Comparison of ENCODE assay signal across 1 cellular context in genomic region chr19:4851551-4852290, GRCh38.
TF ChIP-seq lines count a peak whose summit lies in the region.

No MANE protein-coding gene starts in this region.

TF ChIP-seq in HepG2, 621 proteins besides CTCF, POLR2A, EP300 and RAD21 (continued from another document and continues in another):
- TF ChIP-seq HDAC6 (IDR thresholded peaks at IDR 0.05; ENCODE audit: low read depth, low read length) (no peak), ARNTL (CRISPR knock-in tag; IDR thresholded peaks at IDR 0.05) (peak; percentile 70; the same call in 1 of the 2 replicates), ZNF510 (CRISPR knock-in tag; IDR thresholded peaks at IDR 0.05; ENCODE audit: low read depth) (no peak), ZNF607 (CRISPR knock-in tag; IDR thresholded peaks at IDR 0.05; ENCODE audit: borderline replicate concordance) (0 out of 2 replicates have a peak, but pooled peaks have one; percentile 55), E2F2 (CRISPR knock-in tag; IDR thresholded peaks at IDR 0.05; ENCODE audit: borderline replicate concordance) (no peak), GTF2F1 (IDR thresholded peaks at IDR 0.05; ENCODE audit: low read length) (no peak), ZNF891 (CRISPR knock-in tag; IDR thresholded peaks at IDR 0.05) (peak; percentile 56), ZNF605 (CRISPR knock-in tag; IDR thresholded peaks at IDR 0.05) (no peak), ZNF407 (CRISPR knock-in tag; IDR thresholded peaks at IDR 0.05; ENCODE audit: not compliant biosample characterization) (no peak), ZNF83 (CRISPR knock-in tag; IDR thresholded peaks at IDR 0.05; ENCODE audit: borderline replicate concordance) (peak; percentile 58; the same call in 1 of the 2 replicates), ZBTB43 (CRISPR knock-in tag; conservative IDR thresholded peaks at IDR 0.05) (no peak), TEAD3 (CRISPR knock-in tag; optimal IDR thresholded peaks at IDR 0.05; ENCODE audit: borderline replicate concordance) (peak; percentile 36), ELF1 (CRISPR knock-in tag; IDR thresholded peaks at IDR 0.05) (peak; percentile 14; the same call in 1 of the 2 replicates), ZNF335 (CRISPR knock-in tag; IDR thresholded peaks at IDR 0.05) (no peak), ZBTB7A (CRISPR knock-in tag; IDR thresholded peaks at IDR 0.05) (0 out of 2 replicates have a peak, but pooled peaks have one; percentile 70), MAF1 (CRISPR knock-in tag; IDR thresholded peaks at IDR 0.05; ENCODE audit: borderline replicate concordance) (no peak), ZNF562 (CRISPR knock-in tag; IDR thresholded peaks at IDR 0.05; ENCODE audit: borderline replicate concordance) (no peak), ZNF580 (CRISPR knock-in tag; IDR thresholded peaks at IDR 0.05; ENCODE audit: borderline replicate concordance, low read depth) (0 out of 2 replicates have a peak, but pooled peaks have one; percentile 27), HBP1 (CRISPR knock-in tag; IDR thresholded peaks at IDR 0.05; ENCODE audit: low read depth) (0 out of 2 replicates have a peak, but pooled peaks have one; percentile 42), PHF21A (CRISPR knock-in tag; IDR thresholded peaks at IDR 0.05) (no peak), AHDC1 (CRISPR knock-in tag; IDR thresholded peaks at IDR 0.05; ENCODE audit: borderline replicate concordance) (no peak), NCOR1 (IDR thresholded peaks at IDR 0.05; ENCODE audit: borderline replicate concordance, low read length) (peak; percentile 42; the same call in 1 of the 2 replicates), ZBTB38 (CRISPR knock-in tag; IDR thresholded peaks at IDR 0.05) (peak; percentile 97), TCF12 (IDR thresholded peaks at IDR 0.05) (no peak), TCF12 (CRISPR knock-in tag; IDR thresholded peaks at IDR 0.05) (no peak), CSRNP1 (CRISPR knock-in tag; IDR thresholded peaks at IDR 0.05) (peak; percentile 74; the same call in 1 of the 2 replicates), SIX4 (CRISPR knock-in tag; IDR thresholded peaks at IDR 0.05) (no peak), ATRX (CRISPR knock-in tag; IDR thresholded peaks at IDR 0.05; ENCODE audit: borderline replicate concordance) (no peak), ERF (CRISPR knock-in tag; IDR thresholded peaks at IDR 0.05) (peak; percentile 77), ZNF841 (CRISPR knock-in tag; IDR thresholded peaks at IDR 0.05; ENCODE audit: borderline replicate concordance) (no peak), MXD4 (CRISPR knock-in tag; IDR thresholded peaks at IDR 0.05) (no peak), DR1 (CRISPR knock-in tag; IDR thresholded peaks at IDR 0.05) (no peak), ZNF280B (CRISPR knock-in tag; IDR thresholded peaks at IDR 0.05; ENCODE audit: borderline replicate concordance) (no peak; the same call in 1 of the 2 replicates), REXO4 (CRISPR knock-in tag; IDR thresholded peaks at IDR 0.05; ENCODE audit: borderline replicate concordance) (no peak), SIN3A (IDR thresholded peaks at IDR 0.05; ENCODE audit: borderline replicate concordance, low read depth, low read length) (no peak), TSC22D2 (CRISPR knock-in tag; IDR thresholded peaks at IDR 0.05; ENCODE audit: borderline replicate concordance) (0 out of 2 replicates have a peak, but pooled peaks have one; percentile 47), ZNF263 (CRISPR knock-in tag; IDR thresholded peaks at IDR 0.05) (peak; percentile 55; the same call in 1 of the 2 replicates), AKAP8 (CRISPR knock-in tag; IDR thresholded peaks at IDR 0.05) (no peak), POGZ (CRISPR knock-in tag; IDR thresholded peaks at IDR 0.05) (peak; percentile 61), RBM39 (IDR thresholded peaks at IDR 0.05; ENCODE audit: low read depth, low read length, poor library complexity, severe bottlenecking) (peak; percentile 50), BHLHE40 (IDR thresholded peaks at IDR 0.05; ENCODE audit: low read length) (no peak)
